8 cellular contexts compared by ENCODE assay signal in genomic region chr6:47476794-47477496, GRCh38. TPM values are rescaled to one million over a fixed set of nuclear protein-coding genes. Genes with fewer than 3 reads are reported as not detected.
A peak's percentile ranks its signal among the peaks of the same experiment; 100 is the strongest.
DNase-seq lines count a peak whose midpoint lies in the region; ATAC-seq, FAIRE-seq and TF ChIP-seq lines count a peak whose summit lies in the region.

No MANE protein-coding gene starts in this region.

- H3K4me1 ChIP-seq in mesendoderm (ENCODE audit: control insufficient read depth, low read depth, low read length): no peaks in the 10 kb centered on the region

- no peaks in the 10 kb centered on the region for H3K9me3 Mint-ChIP-seq in Calu3 (ENCODE audit: low read depth, unreplicated experiment)

- H3K18ac ChIP-seq in mesendoderm (ENCODE audit: low read length): peak overlapping the region; percentile 29

- BruUV-seq in Calu3 (replicated peaks; lab: Mats Ljungman, UMichigan): TSS peak; percentile 92

- H3K36me3 ChIP-seq in mesendoderm (ENCODE audit: control insufficient read depth, insufficient read depth, low read length): no peaks in the 10 kb centered on the region

- peak overlapping the region; percentile 94 for H3K27ac Mint-ChIP-seq in Calu3 (ENCODE audit: unreplicated experiment)

- peak overlapping the region; percentile 86 for H3K4me3 Mint-ChIP-seq in Calu3 (ENCODE audit: low read depth, unreplicated experiment)

- peak overlapping the region; percentile 83 for H3K27ac ChIP-seq in caudate nucleus (ENCODE audit: low read depth, low read length)
- H3K27ac ChIP-seq in mesendoderm (ENCODE audit: low read depth, low read length): peak overlapping the region; percentile 26

- no peak for TF ChIP-seq CTCF in Calu3 (IDR thresholded peaks at IDR 0.05; ENCODE audit: unreplicated experiment)

- H3K4me2 ChIP-seq in mesendoderm (ENCODE audit: low read length): peak overlapping the region; percentile 20

- ATAC-seq in GM21825 (IDR thresholded peaks at IDR 0.05; ENCODE audit: unreplicated experiment): no peak

- H3K27me3 Mint-ChIP-seq in Calu3 (ENCODE audit: unreplicated experiment): no peaks in the 10 kb centered on the region

- H4K5ac ChIP-seq in mesendoderm (ENCODE audit: low read length): no peak overlapping the region

- H2AK5ac ChIP-seq in mesendoderm (ENCODE audit: low read length): no peak overlapping the region

- no CpG with 5 or more reads among the region's 21 CpGs for WGBS in mesendoderm (ENCODE audit: extremely low coverage, insufficient coverage, low lambda C conversion rate)

- CTCF ChIA-PET in Calu3 (lab: Charles Lee): interaction anchor here (0.7 to 4.0 kb wide), 8 partner anchors 9 to 140 kb away, joined by 3 to 14 read pairs (median 4); no protein-coding TSS in a partner anchor

- peak overlapping the region; percentile 29 for H3K4me3 ChIP-seq in mesendoderm (ENCODE audit: low read length)

- H2BK120ac ChIP-seq in mesendoderm (ENCODE audit: low read depth, low read length): no peak overlapping the region

- intact Hi-C loops in Calu3 (cut with micrococcal nuclease; ENCODE audit: unreplicated experiment): loop anchor here (1.0 to 2.0 kb wide), 3 partner anchors 14 to 62 kb away; no protein-coding TSS in a partner anchor

- peaks cover 34% of the 10 kb centered on the region for H3K79me2 ChIP-seq in mesendoderm (ENCODE audit: control insufficient read depth, insufficient read depth, low read length)

- no peaks in the 10 kb centered on the region for H3K27me3 ChIP-seq in mesendoderm (ENCODE audit: insufficient read depth, low read length, poor library complexity)

- no peak overlapping the region for H3K23ac ChIP-seq in mesendoderm (ENCODE audit: low read length)

- peak overlapping the region; percentile 38 for H3K4ac ChIP-seq in mesendoderm (ENCODE audit: low read depth, low read length)

- H3K56ac ChIP-seq in mesendoderm (ENCODE audit: low read length): peak overlapping the region; percentile 72

- no peak overlapping the region for H4K8ac ChIP-seq in mesendoderm (ENCODE audit: low read depth, low read length)

- H3K36me3 Mint-ChIP-seq in Calu3 (ENCODE audit: insufficient read depth, unreplicated experiment): peaks cover 60% of the 10 kb centered on the region

- peak overlapping the region; percentile 60 for H3K9ac ChIP-seq in mesendoderm (ENCODE audit: low read length)

- no peak overlapping the region for H2BK15ac ChIP-seq in mesendoderm (replicated peaks; ENCODE audit: low read depth)

- no peak for DNase-seq in Calu3
- DNase-seq in M059J (ENCODE audit: low read depth): peak; percentile 10
- peak in 4 of 61 donors; percentile 1 to 58 (median 28) for DNase-seq in caudate nucleus (lab: John Stamatoyannopoulos, UW)
- no peak for DNase-seq in mesendoderm
- DNase-seq in urothelium cell line (ENCODE audit: low spot score): no peak
- DNase-seq in HPDE6-E6E7 (ENCODE audit: extremely low spot score): no peak
- no peak for DNase-seq in NCI-H187 treated with DMSO at 0.1 percent for 48 hours (lab: John Stamatoyannopoulos, UW)

- no peak overlapping the region for H2BK5ac ChIP-seq in mesendoderm (ENCODE audit: low read length)

- H3K4me1 Mint-ChIP-seq in Calu3 (ENCODE audit: low read depth, unreplicated experiment): peaks cover 39% of the 10 kb centered on the region

- FAIRE-seq in urothelium cell line (lab: Jason Lieb, UNC): no peak

- H3K79me1 ChIP-seq in mesendoderm (ENCODE audit: low read length): no peaks in the 10 kb centered on the region

RNA-seq across cellular contexts. Expression of gene CD2AP, which starts 0.6 kb away (rescaled TPM):
- 105 and 121 TPM in 2 replicates for total RNA-seq in Calu3 (2022)
- total RNA-seq in M059J (2014; rRNA removed; shearing (Covaris generic)): 28.8 and 33.4 TPM in 2 replicates
- polyA plus RNA-seq in mesendoderm (2013, experiment 1 of 2): 41.9 TPM
- polyA plus RNA-seq in mesendoderm (2013, experiment 2 of 2): 42.8 TPM
